ENCODE assay signal across 8 cellular contexts in the genomic region with DNA sequence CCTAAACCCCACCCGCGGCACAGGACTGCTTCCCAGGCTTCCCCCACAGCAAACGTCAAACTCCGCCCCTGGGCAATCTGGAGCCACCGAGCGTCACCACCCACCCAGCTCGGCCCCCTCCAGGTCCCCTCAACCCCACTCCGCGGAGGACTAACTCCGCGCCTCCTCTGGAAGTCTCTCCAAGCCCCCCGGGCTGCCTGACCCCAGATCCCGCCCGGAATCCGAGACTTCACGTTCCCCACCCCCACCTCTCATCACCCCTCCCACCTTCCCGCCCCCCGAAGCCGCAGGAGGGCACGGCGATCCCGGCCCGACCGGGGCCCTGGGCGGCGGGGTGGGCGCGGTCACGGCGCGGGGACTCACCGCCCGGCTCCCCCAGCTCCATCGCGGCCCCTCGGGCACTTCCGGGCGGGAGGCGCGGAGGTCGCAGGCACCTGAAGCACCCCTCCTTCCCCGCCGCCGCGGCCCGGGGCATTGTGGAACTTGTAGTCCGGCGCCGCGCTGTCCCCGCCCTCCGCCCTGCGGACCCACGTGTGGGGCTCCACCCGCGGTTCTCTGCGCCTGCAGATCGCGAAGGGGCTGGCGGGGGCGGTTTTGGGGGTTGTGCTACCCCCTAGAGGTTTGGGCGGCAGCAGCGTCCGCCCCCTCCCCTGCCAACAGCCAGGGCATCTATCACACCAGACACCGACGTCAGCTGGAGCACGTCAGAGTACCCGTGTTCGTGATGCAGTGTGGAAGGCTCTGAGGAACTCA. TPM values are rescaled to one million over a fixed set of nuclear protein-coding genes. Genes with fewer than 3 reads are reported as not detected.
DNase-seq lines count a peak whose midpoint lies in the region; ATAC-seq and TF ChIP-seq lines count a peak whose summit lies in the region.

TSS of gene TMUB1 (minus strand) at position 423 of the 753 bp plus-strand sequence. CDS start 930 bp downstream, outside the sequence.

- H3K4me1 ChIP-seq in liver (ENCODE audit: control insufficient read depth in 4 of 4, insufficient read depth in 4 of 4, low read length in 3 of 4) = peaks cover 20 to 62% (median 48%) of the 10 kb centered on the region in 4 donors

- H3K36me3 Mint-ChIP-seq in chondrocyte (ENCODE audit: low read depth) = no peaks in the 10 kb centered on the region

- peaks cover 46% of the 10 kb centered on the region for H3K4me1 Mint-ChIP-seq in chondrocyte (ENCODE audit: low read depth)

- peak; percentile 51 for ATAC-seq in HG02852 (IDR thresholded peaks at IDR 0.05; ENCODE audit: unreplicated experiment)

- H3K9ac ChIP-seq in liver (ENCODE audit: low read depth in 1 of 2, low read length in 2 of 2) = peak within 1 kb of the TSS; percentile 23 to 83

- H3K27ac ChIP-seq in liver (ENCODE audit: low read depth in 1 of 2, low read length in 2 of 2) = peak within 1 kb of the TSS; percentile 85 to 94

- H3K27me3 Mint-ChIP-seq in chondrocyte (ENCODE audit: low read depth) = no peaks in the 10 kb centered on the region

- no peak for TF ChIP-seq CTCF in chondrocyte (IDR thresholded peaks at IDR 0.05)
- no peak for TF ChIP-seq CTCF in liver (IDR thresholded peaks at IDR 0.05; ENCODE audit: low read depth, low read length, missing input control)

- TF ChIP-seq RAD21 in liver (IDR thresholded peaks at IDR 0.05) = no peak

- peak; percentile 42 for DNase-seq in NCI-H2029 treated with DMSO at 0.1 percent for 48 hours (lab: John Stamatoyannopoulos, UW)
- no peak for DNase-seq in NCI-H2029 (lab: John Stamatoyannopoulos, UW)
- DNase-seq in NCI-H1694 treated with DMSO at 0.1 percent for 48 hours (lab: John Stamatoyannopoulos, UW) = peak; percentile 53
- peak; percentile 82 for DNase-seq in activated CD4-positive, CD25-positive, alpha-beta regulatory T cell treated with anti-CD3 and anti-CD28 coated beads, Interleukin-2, amount 50 U/mL, for 72 hours
- no peak for DNase-seq in chondrocyte (ENCODE audit: low spot score)
- DNase-seq in stimulated activated CD4-positive, alpha-beta T cell treated with anti-CD3 and anti-CD28 coated beads, Interleukin-4, amount 100 ng/mL, for 4 hours = peak; percentile 83 to 87

- peaks cover 0 to 1% (median 0%) of the 10 kb centered on the region in 4 donors for H3K36me3 ChIP-seq in liver (ENCODE audit: control insufficient read depth in 4 of 4, insufficient read depth in 3 of 4, low read depth in 1 of 4, low read length in 3 of 4)

- H3K4me3 ChIP-seq in liver (ENCODE audit: low read depth in 1 of 3, low read length in 3 of 3) = peak within 1 kb of the TSS; percentile 36 to 98 (median 76)

- under 1% methylated on average over 69 of the region's 69 CpGs for WGBS in liver

- peak within 1 kb of the TSS; percentile 86 for H3K27ac Mint-ChIP-seq in chondrocyte (ENCODE audit: unreplicated experiment)

- H3K9me3 ChIP-seq in liver (ENCODE audit: control insufficient read depth in 4 of 4, low read length in 3 of 4) = no peaks in the 10 kb centered on the region

- H3K9me3 Mint-ChIP-seq in chondrocyte (ENCODE audit: low read depth) = no peaks in the 10 kb centered on the region

- H3K4me3 Mint-ChIP-seq in chondrocyte (ENCODE audit: unreplicated experiment) = peak within 1 kb of the TSS; percentile 94

- H3K27me3 ChIP-seq in liver (ENCODE audit: control insufficient read depth in 4 of 4, insufficient read depth in 4 of 4, low read length in 3 of 4) = no peaks in the 10 kb centered on the region

TF ChIP-seq in liver, 16 proteins besides CTCF, POLR2A, EP300 and RAD21:
- TF ChIP-seq RXRA (IDR thresholded peaks at IDR 0.05) (no peak), GABPA (IDR thresholded peaks at IDR 0.05 in 1 of 2, conservative IDR thresholded peaks at IDR 0.05 in 1 of 2) (peak in 1 of 2 donors; percentile 47), EGR1 (IDR thresholded peaks at IDR 0.05; ENCODE audit: low read depth in 2 of 2) (no peak)
TF ChIP-seq in liver: peak in this region for 1.

RNA-seq across cellular contexts. Expression of gene TMUB1, which starts in this region (rescaled TPM):
- total RNA-seq in chondrocyte = 31.2 to 43.2 TPM (median 33.2 TPM) in 3 replicates
- total RNA-seq in liver = 10 to 100 TPM; 15.1 to 28.9 TPM
- polyA plus RNA-seq in liver = 10 to 100 TPM; 32.0 to 51.7 TPM

Comparison
In these comparisons a context has a peak if more than half of its experiments do, and no peak if none do; other contexts are left out.
1. DNase-seq: peak in NCI-H2029 treated with DMSO at 0.1 percent for 48 hours (single experiment), NCI-H1694 treated with DMSO at 0.1 percent for 48 hours (single experiment), activated CD4-positive, CD25-positive, alpha-beta regulatory T cell treated with anti-CD3 and anti-CD28 coated beads, Interleukin-2, amount 50 U/mL, for 72 hours (single experiment) and stimulated activated CD4-positive, alpha-beta T cell treated with anti-CD3 and anti-CD28 coated beads, Interleukin-4, amount 100 ng/mL, for 4 hours (2 of 2); none in NCI-H2029 (single experiment) and chondrocyte (single experiment).